Comparison of ENCODE assay signal across 8 cellular contexts in genomic region chr12:55830601-55831406, GRCh38. TPM values are rescaled to one million over a fixed set of nuclear protein-coding genes. Genes with fewer than 3 reads are reported as not detected.
DNase-seq lines count a peak whose midpoint lies in the region; ATAC-seq, FAIRE-seq and TF ChIP-seq lines count a peak whose summit lies in the region.

No MANE protein-coding gene starts in this region.

- no peaks in the 10 kb centered on the region for H3K9me3 Mint-ChIP-seq in astrocyte (ENCODE audit: unreplicated experiment)
- no peaks in the 10 kb centered on the region for H3K9me3 Mint-ChIP-seq in progenitor cell of endocrine pancreas (ENCODE audit: low read depth)

- FAIRE-seq in astrocyte (lab: Jason Lieb, UNC) = no peak

- intact Hi-C loops in right cardiac atrium (cut with DNase I) = loop anchor here in 3 of 4 donors (5.0 to 10.0 kb wide), 3 partner anchors 91 to 104 kb away; partner anchors contain the start of genes DGKA (in 1 of the 3) and PYM1 (in 1 of the 3)

- H3K4me1 ChIP-seq in BLaER1 = peaks cover 48% of the 10 kb centered on the region
- H3K4me1 ChIP-seq in SK-N-SH (ENCODE audit: control insufficient read depth in 1 of 2, insufficient read depth in 2 of 2, low read depth in 1 of 2, low read length in 1 of 2) = peaks cover 4 to 43% of the 10 kb centered on the region in 2 experiments; a peak in 3 of 4 replicates
- H3K4me1 ChIP-seq in astrocyte (ENCODE audit: insufficient read depth, low read length) = peaks cover 19% of the 10 kb centered on the region
- peaks cover 17% of the 10 kb centered on the region for H3K4me1 ChIP-seq in right cardiac atrium (ENCODE audit: control insufficient read depth, insufficient read depth, low read length)

- H3K27ac Mint-ChIP-seq in astrocyte (ENCODE audit: unreplicated experiment) (peak overlapping the region; percentile 92), progenitor cell of endocrine pancreas (peak overlapping the region; percentile 99)

- H2AFZ ChIP-seq in SK-N-SH (ENCODE audit: low read depth) (peak overlapping the region; percentile 61; the same call in 1 of the 2 replicates), astrocyte (ENCODE audit: low read depth, low read length) (peak overlapping the region; percentile 79)

- POLR2A ChIA-PET in SK-N-SH (lab: Yijun Ruan, JAX) = interaction anchor here (0.5 to 3.9 kb wide), 15 partner anchors 13 to 214 kb away, joined by 3 to 54 read pairs (median 7); partner anchors contain the start of genes CD63, GDF11, ORMDL2 and PYM1

- TF ChIP-seq CTCF in SK-N-SH (IDR thresholded peaks at IDR 0.05) (no peak), astrocyte (IDR thresholded peaks at IDR 0.05; ENCODE audit: insufficient read depth, low read depth, low read length) (no peak), progenitor cell of endocrine pancreas (IDR thresholded peaks at IDR 0.05; ENCODE audit: unreplicated experiment) (no peak)

- peak; percentile 70 to 74 for ATAC-seq in right cardiac atrium

- no peaks in the 10 kb centered on the region for H3F3A ChIP-seq in SK-N-SH (replicated peaks; ENCODE audit: insufficient read depth)

- CTCF ChIA-PET in SK-N-SH (lab: Yijun Ruan, JAX) = interaction anchor here (1.0 to 3.6 kb wide), 11 partner anchors 11 to 1431 kb away, joined by 3 to 36 read pairs (median 7); partner anchors contain the start of genes DGKA, GDF11, MMP19 and ORMDL2

- H3K36me3 Mint-ChIP-seq in astrocyte (ENCODE audit: low read depth, unreplicated experiment) = peaks cover 12% of the 10 kb centered on the region
- H3K36me3 Mint-ChIP-seq in progenitor cell of endocrine pancreas (ENCODE audit: insufficient read depth) = peaks cover 6% of the 10 kb centered on the region

- H3K4me3 Mint-ChIP-seq in astrocyte (ENCODE audit: unreplicated experiment) = peak overlapping the region; percentile 99
- peak overlapping the region; percentile 98 for H3K4me3 Mint-ChIP-seq in progenitor cell of endocrine pancreas (ENCODE audit: low read depth)

- H3K79me2 ChIP-seq in SK-N-SH (ENCODE audit: insufficient read depth) (peaks cover 44% of the 10 kb centered on the region), astrocyte (ENCODE audit: insufficient read depth, low read length) (peaks cover 45% of the 10 kb centered on the region)

- H3K9ac ChIP-seq in BLaER1 = peak overlapping the region; percentile 86
- peak overlapping the region; percentile 84 for H3K9ac ChIP-seq in SK-N-SH
- H3K9ac ChIP-seq in astrocyte (ENCODE audit: low read length) = peak overlapping the region; percentile 93

- H3K4me2 ChIP-seq in BLaER1 = peak overlapping the region; percentile 97
- H3K4me2 ChIP-seq in SK-N-SH = peak overlapping the region; percentile 95
- H3K4me2 ChIP-seq in astrocyte (ENCODE audit: low read length) = peak overlapping the region; percentile 97

- H3K4me1 Mint-ChIP-seq in astrocyte (ENCODE audit: low read depth, unreplicated experiment) (peaks cover 20% of the 10 kb centered on the region), progenitor cell of endocrine pancreas (ENCODE audit: low read depth) (peaks cover 29% of the 10 kb centered on the region)

- H3K27ac ChIP-seq in BLaER1 = peak overlapping the region; percentile 84
- peak overlapping the region; percentile 84 for H3K27ac ChIP-seq in SK-N-SH (ENCODE audit: low read depth in 2 of 2, low read length in 1 of 2)
- H3K27ac ChIP-seq in astrocyte (ENCODE audit: low read depth, low read length) = peak overlapping the region; percentile 84
- H3K27ac ChIP-seq in right cardiac atrium (ENCODE audit: low read length) = peak overlapping the region; percentile 92

- no peak for TF ChIP-seq RAD21 in SK-N-SH (IDR thresholded peaks at IDR 0.05; ENCODE audit: low read length)

- DNase-seq in HT-29 (ENCODE audit: low spot score) = peak; percentile 43
- peak; percentile 88 for DNase-seq in SK-N-SH
- peak; percentile 47 for DNase-seq in astrocyte (ENCODE audit: low read depth)
- DNase-seq in right cardiac atrium = peak; percentile 82 to 94 (median 93)
- peak; percentile 60 for DNase-seq in progenitor cell of endocrine pancreas (ENCODE audit: low spot score, unreplicated experiment)
- DNase-seq in NCI-H2029 (lab: John Stamatoyannopoulos, UW) = no peak
- no peak for DNase-seq in NCI-H510A treated with DMSO at 0.1 percent for 48 hours (lab: John Stamatoyannopoulos, UW)

- WGBS in SK-N-SH (ENCODE audit: low lambda C conversion rate) = 8% methylated on average over 13 of the region's 23 CpGs
- 2% methylated on average over 23 of the region's 23 CpGs for WGBS in right cardiac atrium

- H3K36me3 ChIP-seq in BLaER1 (peaks cover 14% of the 10 kb centered on the region), SK-N-SH (replicated peaks in 1 of 2; ENCODE audit: control insufficient read depth in 1 of 2, insufficient read depth in 2 of 2, low read length in 1 of 2) (peaks cover 3 to 12% of the 10 kb centered on the region in 2 experiments), astrocyte (ENCODE audit: insufficient read depth, low read length) (peaks cover 2% of the 10 kb centered on the region)

- H3K9me2 ChIP-seq in SK-N-SH = no peaks in the 10 kb centered on the region

- no peaks in the 10 kb centered on the region for H3K9me3 ChIP-seq in BLaER1
- no peaks in the 10 kb centered on the region for H3K9me3 ChIP-seq in SK-N-SH
- H3K9me3 ChIP-seq in astrocyte (ENCODE audit: insufficient read depth, low read depth, low read length) = no peaks in the 10 kb centered on the region
- no peaks in the 10 kb centered on the region for H3K9me3 ChIP-seq in right cardiac atrium (ENCODE audit: control insufficient read depth, low read length)

- H3K27me3 ChIP-seq in BLaER1 (no peaks in the 10 kb centered on the region), SK-N-SH (ENCODE audit: insufficient read depth) (no peaks in the 10 kb centered on the region), astrocyte (ENCODE audit: insufficient read depth, low read length) (no peaks in the 10 kb centered on the region), right cardiac atrium (ENCODE audit: control insufficient read depth, insufficient read depth) (no peaks in the 10 kb centered on the region)

- TF ChIP-seq EP300 in SK-N-SH (IDR thresholded peaks at IDR 0.05; ENCODE audit: borderline replicate concordance in 1 of 2, low read depth in 1 of 2, low read length in 1 of 2) = no peak

- H4K20me1 ChIP-seq in BLaER1 (no peaks in the 10 kb centered on the region), SK-N-SH (ENCODE audit: insufficient read depth) (no peaks in the 10 kb centered on the region), astrocyte (ENCODE audit: insufficient read depth, low read length) (no peaks in the 10 kb centered on the region)

- H3K4me3 ChIP-seq in BLaER1 (peak overlapping the region; percentile 88), SK-N-SH (ENCODE audit: low read depth in 2 of 2, low read length in 1 of 2) (peak overlapping the region; percentile 89 to 92), astrocyte (ENCODE audit: insufficient read depth, low read depth, low read length) (peak overlapping the region; percentile 92), right cardiac atrium (ENCODE audit: low read length) (peak overlapping the region; percentile 81)

- H3K27me3 Mint-ChIP-seq in astrocyte (ENCODE audit: low read depth, unreplicated experiment) = no peaks in the 10 kb centered on the region
- no peaks in the 10 kb centered on the region for H3K27me3 Mint-ChIP-seq in progenitor cell of endocrine pancreas

TF ChIP-seq in SK-N-SH, 30 proteins besides CTCF, POLR2A, EP300 and RAD21 (continues in another document):
- TF ChIP-seq SIN3A (IDR thresholded peaks at IDR 0.05; ENCODE audit: borderline replicate concordance, low read depth, low read length) = 0 out of 2 replicates have a peak, but pooled peaks have one; percentile 13
- peak; percentile 49; the same call in 1 of the 2 replicates for TF ChIP-seq POLR2AphosphoS5 (IDR thresholded peaks at IDR 0.05; ENCODE audit: low read depth, low read length)
- TF ChIP-seq TAF1 (IDR thresholded peaks at IDR 0.05; ENCODE audit: borderline replicate concordance, low read depth, low read length) = no peak
- TF ChIP-seq NFIC (IDR thresholded peaks at IDR 0.05; ENCODE audit: borderline replicate concordance) = no peak
- TF ChIP-seq NRF1 (IDR thresholded peaks at IDR 0.05; ENCODE audit: low read depth, low read length) = peak; percentile 79
- no peak for TF ChIP-seq RFX5 (IDR thresholded peaks at IDR 0.05; ENCODE audit: low read length)
- TF ChIP-seq MAX (IDR thresholded peaks at IDR 0.05; ENCODE audit: low read depth) = 0 out of 2 replicates have a peak, but pooled peaks have one; percentile 17

RNA-seq across cellular contexts. Expression of gene DNAJC14, which starts 1.4 kb away (rescaled TPM):
- 30.3 and 35.7 TPM in 2 replicates for total RNA-seq in HT-29 (2014; rRNA removed; shearing (Covaris generic))
- polyA plus RNA-seq in SK-N-SH (2012; rRNA removed) (11.0 and 15.4 TPM in 2 replicates), right cardiac atrium (15.5 TPM)
- polyA plus RNA-seq in SK-N-SH (2012; cell fraction: cytosol; rRNA removed) = 15.9 and 16.6 TPM in 2 replicates
- 7.5 and 9.3 TPM in 2 replicates for polyA plus RNA-seq in SK-N-SH (2012; cell fraction: nucleus; rRNA removed)
- total RNA-seq in astrocyte (26.3 and 29.7 TPM in 2 replicates), right cardiac atrium (10 to 100 TPM; 19.0 to 24.1 (median 22.4) TPM), progenitor cell of endocrine pancreas (37.6 and 38.6 TPM in 2 replicates)

RNA-seq across cellular contexts. Expression of gene MMP19, which starts 11.9 kb away (rescaled TPM):
- total RNA-seq in HT-29 (2014; rRNA removed; shearing (Covaris generic)) = not detected in 2 replicates
- 5.7 and 6.8 TPM in 2 replicates for polyA plus RNA-seq in SK-N-SH (2012; rRNA removed)
- polyA plus RNA-seq in SK-N-SH (2012; cell fraction: cytosol; rRNA removed) = 3.1 and 3.8 TPM in 2 replicates
- polyA plus RNA-seq in SK-N-SH (2012; cell fraction: nucleus; rRNA removed) = 13.5 and 15.4 TPM in 2 replicates
- total RNA-seq in astrocyte = 3.6 and 4.7 TPM in 2 replicates
- 10 to 100 TPM in 1 of 4 donors, 1 to 10 TPM in 3; 3.1 to 21.2 (median 5.6) TPM for total RNA-seq in right cardiac atrium
- 6.9 TPM for polyA plus RNA-seq in right cardiac atrium
- 0.62 and 0.89 TPM in 2 replicates for total RNA-seq in progenitor cell of endocrine pancreas

RNA-seq across cellular contexts. Expression of gene ORMDL2, which starts 13.0 kb away (rescaled TPM):
- total RNA-seq in HT-29 (2014; rRNA removed; shearing (Covaris generic)) = 35.1 and 46.6 TPM in 2 replicates
- polyA plus RNA-seq in SK-N-SH (2012; rRNA removed) (35.2 and 37.3 TPM in 2 replicates), right cardiac atrium (23.8 TPM)
- 33.4 and 34.1 TPM in 2 replicates for polyA plus RNA-seq in SK-N-SH (2012; cell fraction: cytosol; rRNA removed)
- polyA plus RNA-seq in SK-N-SH (2012; cell fraction: nucleus; rRNA removed) = 25.2 and 27.5 TPM in 2 replicates
- total RNA-seq in astrocyte (54.8 and 58.9 TPM in 2 replicates), right cardiac atrium (10 to 100 TPM; 13.8 to 23.2 (median 17.6) TPM), progenitor cell of endocrine pancreas (36.5 and 40.5 TPM in 2 replicates)

RNA-seq across cellular contexts. Expression of gene SARNP, which starts 13.3 kb away (rescaled TPM):
- 39.3 and 47.7 TPM in 2 replicates for total RNA-seq in HT-29 (2014; rRNA removed; shearing (Covaris generic))
- polyA plus RNA-seq in SK-N-SH (2012; rRNA removed) = 65.8 and 66.9 TPM in 2 replicates
- polyA plus RNA-seq in SK-N-SH (2012; cell fraction: cytosol; rRNA removed) = 92.0 and 146 TPM in 2 replicates
- polyA plus RNA-seq in SK-N-SH (2012; cell fraction: nucleus; rRNA removed) = 23.2 and 38.0 TPM in 2 replicates
- total RNA-seq in astrocyte = 95.7 and 105 TPM in 2 replicates
- total RNA-seq in right cardiac atrium = 10 to 100 TPM; 50.3 to 55.7 (median 52.7) TPM
- 113 TPM for polyA plus RNA-seq in right cardiac atrium
- 85.7 and 91.0 TPM in 2 replicates for total RNA-seq in progenitor cell of endocrine pancreas

Comparison
In these comparisons a context has a peak if more than half of its experiments do, and no peak if none do; other contexts are left out.
1. DNase-seq: peak in HT-29 (single experiment), SK-N-SH (single experiment), astrocyte (single experiment), right cardiac atrium (3 of 3) and progenitor cell of endocrine pancreas (single experiment); none in NCI-H2029 (single experiment) and NCI-H510A treated with DMSO at 0.1 percent for 48 hours (single experiment).
2. Peak in every context shown above with its lines, with median percentiles within 50 percentile points of each other: H3K27ac ChIP-seq, H3K4me2 ChIP-seq, H3K4me3 ChIP-seq and H3K9ac ChIP-seq.